15 cellular contexts compared by ENCODE assay signal in genomic region chr20:51934301-51935002, GRCh38.
DNase-seq lines count a peak whose midpoint lies in the region; TF ChIP-seq lines count a peak whose summit lies in the region.
"Had no signal": no experiment of that assay in that cellular context is flagged by ENCODE, and none has a peak within 500 bp of the region (broad histone marks: within the 10 kb centered on the region; RNA-seq: fewer than 3 reads in every experiment).

No MANE protein-coding gene starts in this region.

- intact Hi-C loops in tibial artery (cut with DNase I; ENCODE audit: low total_unique reads): no loop called here

- in situ Hi-C loops in GM23248 (cut with MboI): loop anchor here (10.0 kb wide), 1 partner anchor 60 kb away; no protein-coding TSS in a partner anchor

- H4K20me1 ChIP-seq in GM23248 (ENCODE audit: insufficient read depth): 0 out of 2 replicates have a peak, but pooled peaks cover 3% of the 10 kb centered on the region

- no peak overlapping the region for H3K9ac ChIP-seq in GM23248

- peaks cover 8% of the 10 kb centered on the region; the same call in 1 of the 2 replicates for H3K4me1 ChIP-seq in GM23248 (ENCODE audit: insufficient read depth)
- H3K4me1 ChIP-seq in neuron (ENCODE audit: insufficient read depth, low read length): peaks cover 27% of the 10 kb centered on the region
- peaks cover 0 to 3% (median 0%) of the 10 kb centered on the region in 4 donors for H3K4me1 ChIP-seq in tibial artery

- H3K9me3 ChIP-seq in GM23248 (ENCODE audit: low read depth) (no peaks in the 10 kb centered on the region), neuron (ENCODE audit: low read length) (no peaks in the 10 kb centered on the region), tibial artery (no peaks in the 10 kb centered on the region)

- peak; percentile 6 for DNase-seq in GM23248
- DNase-seq in NCI-H1930 (lab: John Stamatoyannopoulos, UW): peak; percentile 69 to 85
- peak; percentile 46 for DNase-seq in dermis blood vessel endothelial cell
- no peak for DNase-seq in activated T-cell treated with anti-CD3 and anti-CD28 coated beads for 4 hours
- DNase-seq in tibial artery: no peak
- DNase-seq in HUDEP-2 (lab: John Stamatoyannopoulos, UW; ENCODE audit: unreplicated experiment in 76 of 76): no peak
- DNase-seq in DMS79 treated with DMSO at 0.1 percent for 48 hours (lab: John Stamatoyannopoulos, UW): no peak
- DNase-seq: activated T-cell treated with anti-CD3 and anti-CD28 coated beads, Interleukin-2, amount 50 U/mL, for 1 hour; effector CD4-positive, alpha-beta T cell; hypothalamus; KBM-7; left cardiac atrium; NCI-H1436; NCI-H524 had no signal

- no peaks in the 10 kb centered on the region for H3F3A ChIP-seq in GM23248 (ENCODE audit: insufficient read depth)

- H3K79me2 ChIP-seq in GM23248 (ENCODE audit: insufficient read depth): no peaks in the 10 kb centered on the region

- 38 to 39% methylated on average over 11 of the region's 11 CpGs for WGBS in GM23248 (ENCODE audit: low coverage in 1 of 2, low lambda C conversion rate in 2 of 2, missing lambda C conversion rate in 2 of 2), 2 experiments

- no peak overlapping the region for H3K27ac ChIP-seq in GM23248
- no peak overlapping the region for H3K27ac ChIP-seq in tibial artery

- H3K27me3 ChIP-seq in GM23248 (replicated peaks; ENCODE audit: insufficient read depth): no peaks in the 10 kb centered on the region
- no peaks in the 10 kb centered on the region for H3K27me3 ChIP-seq in neuron (ENCODE audit: insufficient read depth, low read length)
- H3K27me3 ChIP-seq in tibial artery: peaks cover 0 to 28% of the 10 kb centered on the region in 2 donors

- H3K4me3 ChIP-seq in GM23248 (no peak overlapping the region), neuron (ENCODE audit: low read length) (no peak overlapping the region), tibial artery (no peak overlapping the region)

- H3K36me3 ChIP-seq in GM23248 (ENCODE audit: low read depth): no peaks in the 10 kb centered on the region
- H3K36me3 ChIP-seq in neuron (ENCODE audit: insufficient read depth, low read length): no peaks in the 10 kb centered on the region
- no peaks in the 10 kb centered on the region for H3K36me3 ChIP-seq in tibial artery

- no peak for TF ChIP-seq CTCF in tibial artery (IDR thresholded peaks at IDR 0.05)

- H2AFZ ChIP-seq in GM23248: 0 out of 2 replicates have a peak overlapping the region, but pooled peaks have one; percentile 1
- H2AFZ ChIP-seq in neuron (ENCODE audit: low read depth, low read length): peak overlapping the region; percentile 11

- no peaks in the 10 kb centered on the region for H3K9me2 ChIP-seq in GM23248 (ENCODE audit: insufficient read depth)

- H3K4me2 ChIP-seq in GM23248 (ENCODE audit: unreplicated experiment): no peak overlapping the region

Comparison
In these comparisons a context has a peak if more than half of its experiments do, and no peak if none do; other contexts are left out.
1. DNase-seq: peak in GM23248 (single experiment), NCI-H1930 (2 of 2) and dermis blood vessel endothelial cell (single experiment); none in activated T-cell treated with anti-CD3 and anti-CD28 coated beads for 4 hours (single experiment), tibial artery (0 of 2), HUDEP-2 (0 of 76) and DMS79 treated with DMSO at 0.1 percent for 48 hours (single experiment).